In genomic region chr19:41373993-41374392, GRCh38 we compare ENCODE assay signal across 8 cellular contexts. TPM values are rescaled to one million over a fixed set of nuclear protein-coding genes. Genes with fewer than 3 reads are reported as not detected.
DNase-seq lines count a peak whose midpoint lies in the region; ATAC-seq and TF ChIP-seq lines count a peak whose summit lies in the region.

No MANE protein-coding gene starts in this region.

- TF ChIP-seq CTCF in AG09319 (IDR thresholded peaks at IDR 0.05; ENCODE audit: low read depth, low read length), result no peak

- H3K36me3 Mint-ChIP-seq in central memory CD8-positive, alpha-beta T cell (ENCODE audit: insufficient read depth), result peaks cover 3% of the 10 kb centered on the region
- H3K36me3 Mint-ChIP-seq in natural killer cell treated with Interleukin-12 subunit alpha and Interleukin-12 subunit beta and Interleukin-15 and Interleukin-18, amount 100 ng/mL, for 72 hours, result no peaks in the 10 kb centered on the region

- H3K4me1 Mint-ChIP-seq in central memory CD8-positive, alpha-beta T cell, result peaks cover 26% of the 10 kb centered on the region
- H3K4me1 Mint-ChIP-seq in natural killer cell treated with Interleukin-12 subunit alpha and Interleukin-12 subunit beta and Interleukin-15 and Interleukin-18, amount 100 ng/mL, for 72 hours (ENCODE audit: low read depth in 2 of 2), result peaks cover 13 to 18% of the 10 kb centered on the region in 2 donors

- DNase-seq in AG09319 (ENCODE audit: extremely low read depth, low read depth), result peak; percentile 84
- peak; percentile 71 for DNase-seq in NCI-H2107 treated with DMSO at 0.1 percent for 48 hours (lab: John Stamatoyannopoulos, UW; ENCODE audit: unreplicated experiment)
- DNase-seq in central memory CD8-positive, alpha-beta T cell (ENCODE audit: low spot score in 2 of 2), result no peak
- peak; percentile 77 for DNase-seq in midbrain (lab: John Stamatoyannopoulos, UW)
- DNase-seq in stimulated activated CD4-positive, alpha-beta T cell treated with anti-CD3 and anti-CD28 coated beads, Interleukin-4, amount 100 ng/mL, for 4 hours, result no peak
- DNase-seq in natural killer cell treated with Interleukin-12 subunit alpha and Interleukin-12 subunit beta and Interleukin-15 and Interleukin-18, amount 100 ng/mL, for 72 hours (ENCODE audit: low spot score), result no peak
- no peak for DNase-seq in GM19240 (ENCODE audit: insufficient read length, low spot score)

- no peak for ATAC-seq in central memory CD8-positive, alpha-beta T cell (replicated peaks; ENCODE audit: extremely low read depth, poor library complexity, severe bottlenecking)
- ATAC-seq in GM18873 (IDR thresholded peaks at IDR 0.05; ENCODE audit: low FRiP score, unreplicated experiment), result no peak
- no peak for ATAC-seq in natural killer cell treated with Interleukin-12 subunit alpha and Interleukin-12 subunit beta and Interleukin-15 and Interleukin-18, amount 100 ng/mL, for 72 hours

- no peaks in the 10 kb centered on the region for H3K9me3 Mint-ChIP-seq in central memory CD8-positive, alpha-beta T cell
- H3K9me3 Mint-ChIP-seq in natural killer cell treated with Interleukin-12 subunit alpha and Interleukin-12 subunit beta and Interleukin-15 and Interleukin-18, amount 100 ng/mL, for 72 hours, result no peaks in the 10 kb centered on the region

- H3K27me3 Mint-ChIP-seq in central memory CD8-positive, alpha-beta T cell, result no peaks in the 10 kb centered on the region
- H3K27me3 Mint-ChIP-seq in natural killer cell treated with Interleukin-12 subunit alpha and Interleukin-12 subunit beta and Interleukin-15 and Interleukin-18, amount 100 ng/mL, for 72 hours, result no peaks in the 10 kb centered on the region

- no peak overlapping the region for H3K4me3 Mint-ChIP-seq in central memory CD8-positive, alpha-beta T cell
- no peak overlapping the region for H3K4me3 Mint-ChIP-seq in natural killer cell treated with Interleukin-12 subunit alpha and Interleukin-12 subunit beta and Interleukin-15 and Interleukin-18, amount 100 ng/mL, for 72 hours

- peak overlapping the region; percentile 57 for H3K27ac Mint-ChIP-seq in central memory CD8-positive, alpha-beta T cell (ENCODE audit: low read depth)
- H3K27ac Mint-ChIP-seq in natural killer cell treated with Interleukin-12 subunit alpha and Interleukin-12 subunit beta and Interleukin-15 and Interleukin-18, amount 100 ng/mL, for 72 hours, result no peak overlapping the region

RNA-seq across cellular contexts. Expression of gene TMEM91, which starts 2.3 kb away (rescaled TPM):
- 1 to 10 TPM; 4.7 to 6.7 TPM for total RNA-seq in natural killer cell treated with Interleukin-12 subunit alpha and Interleukin-12 subunit beta and Interleukin-15 and Interleukin-18, amount 100 ng/mL, for 72 hours

RNA-seq across cellular contexts. Expression of gene B9D2, which starts 10.0 kb away (rescaled TPM):
- 1 to 10 TPM; 4.9 to 9.3 TPM for total RNA-seq in natural killer cell treated with Interleukin-12 subunit alpha and Interleukin-12 subunit beta and Interleukin-15 and Interleukin-18, amount 100 ng/mL, for 72 hours

RNA-seq across cellular contexts. Expression of gene TGFB1, which starts 20.3 kb away (rescaled TPM):
- 100 to 1,000 TPM; 108 to 131 TPM for total RNA-seq in natural killer cell treated with Interleukin-12 subunit alpha and Interleukin-12 subunit beta and Interleukin-15 and Interleukin-18, amount 100 ng/mL, for 72 hours

RNA-seq across cellular contexts. Expression of gene EXOSC5, which starts 23.2 kb away (rescaled TPM):
- total RNA-seq in natural killer cell treated with Interleukin-12 subunit alpha and Interleukin-12 subunit beta and Interleukin-15 and Interleukin-18, amount 100 ng/mL, for 72 hours, result 10 to 100 TPM; 31.5 to 56.6 TPM

RNA-seq across cellular contexts. Expression of gene BCKDHA, which starts 23.6 kb away (rescaled TPM):
- 10 to 100 TPM; 10.9 to 13.7 TPM for total RNA-seq in natural killer cell treated with Interleukin-12 subunit alpha and Interleukin-12 subunit beta and Interleukin-15 and Interleukin-18, amount 100 ng/mL, for 72 hours

Comparison
In these comparisons a context has a peak if more than half of its experiments do, and no peak if none do; other contexts are left out.
1. DNase-seq: peak in AG09319 (single experiment), NCI-H2107 treated with DMSO at 0.1 percent for 48 hours (single experiment) and midbrain (single experiment); none in central memory CD8-positive, alpha-beta T cell (0 of 2), stimulated activated CD4-positive, alpha-beta T cell treated with anti-CD3 and anti-CD28 coated beads, Interleukin-4, amount 100 ng/mL, for 4 hours (0 of 2), natural killer cell treated with Interleukin-12 subunit alpha and Interleukin-12 subunit beta and Interleukin-15 and Interleukin-18, amount 100 ng/mL, for 72 hours (single experiment) and GM19240 (single experiment).